7 cellular contexts compared by ENCODE assay signal in the genomic region with DNA sequence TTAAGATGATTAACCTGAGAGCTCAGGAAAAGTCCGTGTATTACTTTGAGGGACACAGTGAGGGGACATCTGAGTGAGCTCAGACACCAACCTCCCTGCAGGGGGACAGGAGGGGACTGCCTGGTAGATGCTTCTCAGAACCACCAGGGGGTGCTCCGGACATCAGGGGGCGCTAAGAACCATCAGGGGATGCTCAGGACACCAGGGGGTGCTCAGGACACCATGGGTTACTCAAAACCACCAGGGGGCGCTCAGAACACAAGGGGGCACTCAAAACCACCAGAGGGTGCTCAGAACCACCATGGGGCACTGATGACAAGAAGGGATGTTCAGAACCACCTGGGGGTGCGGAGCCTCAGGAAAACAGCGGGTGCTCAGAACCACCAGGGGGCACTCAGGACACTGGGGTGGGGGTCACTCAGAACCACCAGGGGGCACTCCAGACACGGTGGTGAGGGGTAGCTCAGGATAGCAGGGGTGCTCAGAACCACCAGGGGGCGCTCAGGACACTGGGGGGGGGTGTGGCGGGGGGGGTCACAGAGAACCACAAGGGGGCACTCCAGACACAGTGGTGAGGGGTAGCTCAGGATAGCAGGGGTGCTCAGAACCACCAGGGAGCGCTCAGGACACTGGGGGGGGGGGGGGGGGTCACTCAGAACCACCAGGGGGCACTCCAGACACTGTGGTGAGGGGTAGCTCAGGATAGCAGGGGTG.
A peak's percentile ranks its signal among the peaks of the same experiment; 100 is the strongest.
DNase-seq lines count a peak whose midpoint lies in the region; ATAC-seq and TF ChIP-seq lines count a peak whose summit lies in the region.
"Not testable (repeated sequence)": the region's sequence is repeated elsewhere in the genome, so short reads cannot be mapped to it uniquely, and the experiment has no call there.

No MANE protein-coding gene starts in this region.

- TF ChIP-seq CTCF in LNCaP clone FGC (IDR thresholded peaks at IDR 0.05; ENCODE audit: control insufficient read depth, extremely low read depth, insufficient read depth) = peak; percentile 29
- not testable (repeated sequence) for TF ChIP-seq CTCF in endodermal cell (conservative IDR thresholded peaks at IDR 0.05)

- DNase-seq in ELF-1 (ENCODE audit: low read depth, low spot score) (peak; percentile 2), OCI-M1 (lab: John Stamatoyannopoulos, UW) (peak; percentile 4), endodermal cell (peak; percentile 29)
- DNase-seq in LNCaP clone FGC (ENCODE audit: low read depth) = not testable (repeated sequence)
- peak; percentile 68 for DNase-seq in activated CD4-positive, alpha-beta T cell treated with anti-CD3 and anti-CD28 coated beads for 48 hours
- DNase-seq in activated T-cell treated with anti-CD3 and anti-CD28 coated beads, Interleukin-2, amount 50 U/mL, for 72 hours = peak; percentile 13 to 31
- DNase-seq in stimulated activated CD4-positive, alpha-beta T cell treated with anti-CD3 and anti-CD28 coated beads, Interleukin-15, amount 100 ng/mL, for 24 hours = peak; percentile 28

- not testable (repeated sequence) for H3K9me3 Mint-ChIP-seq in activated T-cell treated with anti-CD3 and anti-CD28 coated beads, Interleukin-2, amount 50 U/mL, for 72 hours; endodermal cell

- H3K4me1 Mint-ChIP-seq in activated T-cell treated with anti-CD3 and anti-CD28 coated beads, Interleukin-2, amount 50 U/mL, for 72 hours (ENCODE audit: low read depth); endodermal cell: not testable (repeated sequence)

- H3K27ac ChIP-seq in endodermal cell (ENCODE audit: low read depth, low read length) = not testable (repeated sequence)

- not testable (repeated sequence) for H3K4me3 ChIP-seq in LNCaP clone FGC (ENCODE audit: low read depth, low read length); endodermal cell (ENCODE audit: low read length)

- H3K27me3 Mint-ChIP-seq in activated T-cell treated with anti-CD3 and anti-CD28 coated beads, Interleukin-2, amount 50 U/mL, for 72 hours (ENCODE audit: low read depth); endodermal cell (ENCODE audit: insufficient read depth): not testable (repeated sequence)

- not testable (repeated sequence) for H3K36me3 ChIP-seq in endodermal cell (ENCODE audit: control insufficient read depth, insufficient read depth, low read length)

- not testable (repeated sequence) for H3K9me3 ChIP-seq in endodermal cell (ENCODE audit: control insufficient read depth, low read length)

- H3K36me3 Mint-ChIP-seq in activated T-cell treated with anti-CD3 and anti-CD28 coated beads, Interleukin-2, amount 50 U/mL, for 72 hours (ENCODE audit: insufficient read depth in 2 of 2); endodermal cell (ENCODE audit: low read depth): not testable (repeated sequence)

- peak; percentile 36 to 51 for ATAC-seq in activated T-cell treated with anti-CD3 and anti-CD28 coated beads, Interleukin-2, amount 50 U/mL, for 72 hours (replicated peaks in 1 of 2)

- H3K4me1 ChIP-seq in endodermal cell (ENCODE audit: control insufficient read depth, insufficient read depth, low read length) = not testable (repeated sequence)

- not testable (repeated sequence) for H3K27ac Mint-ChIP-seq in activated T-cell treated with anti-CD3 and anti-CD28 coated beads, Interleukin-2, amount 50 U/mL, for 72 hours; endodermal cell

- H3K27me3 ChIP-seq in endodermal cell (ENCODE audit: control insufficient read depth, insufficient read depth, low read length, poor library complexity, severe bottlenecking) = not testable (repeated sequence)

- H3K4me3 Mint-ChIP-seq in activated T-cell treated with anti-CD3 and anti-CD28 coated beads, Interleukin-2, amount 50 U/mL, for 72 hours; endodermal cell: not testable (repeated sequence)

- H3K9ac ChIP-seq in endodermal cell (ENCODE audit: extremely low read depth, low read length, poor library complexity, severe bottlenecking) = not testable (repeated sequence)

- 88% methylated on average over 2 of the region's 10 CpGs; no CpG with 5 or more reads in 1 of the 2 experiments for WGBS in endodermal cell (ENCODE audit: insufficient coverage in 1 of 2, insufficient read length in 1 of 2), 2 experiments
